Comparison of ENCODE assay signal across 1 cellular context in the genomic region with DNA sequence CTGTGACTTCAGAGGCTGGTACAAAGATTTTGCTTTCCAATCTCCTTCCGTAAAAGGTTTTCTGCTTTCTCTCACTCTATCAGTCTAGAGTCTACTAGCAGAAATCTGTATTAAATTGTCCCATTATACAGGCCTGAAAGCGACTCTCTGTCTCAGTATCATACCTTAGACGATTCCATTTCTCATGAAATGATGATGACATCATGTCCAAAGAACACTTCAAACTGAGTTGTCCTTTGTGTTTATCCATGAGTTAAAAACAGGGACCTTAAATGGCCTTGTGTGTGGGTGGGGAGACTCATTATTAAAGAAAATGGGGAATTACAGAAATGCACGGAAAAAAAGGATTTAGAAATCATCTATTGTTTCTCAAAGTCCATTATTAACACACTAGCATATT.
TF ChIP-seq lines count a peak whose summit lies in the region.

No MANE protein-coding gene starts in this region.

TF ChIP-seq in K562, 482 proteins besides CTCF, POLR2A, EP300 and RAD21 (continued from another document):
- TF ChIP-seq CEBPG (CRISPR knock-in tag; IDR thresholded peaks at IDR 0.05), result no peak
- TF ChIP-seq CEBPG (tag; conservative IDR thresholded peaks at IDR 0.05 in 1 of 2, IDR thresholded peaks at IDR 0.05 in 1 of 2), result 0 out of 4 replicates have a peak, but pooled peaks of 1 of the 2 experiments have one; percentile 35
- TF ChIP-seq, protein P1, sequence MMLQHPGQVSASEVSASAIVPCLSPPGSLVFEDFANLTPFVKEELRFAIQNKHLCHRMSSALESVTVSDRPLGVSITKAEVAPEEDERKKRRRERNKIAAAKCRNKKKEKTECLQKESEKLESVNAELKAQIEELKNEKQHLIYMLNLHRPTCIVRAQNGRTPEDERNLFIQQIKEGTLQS (IDR thresholded peaks at IDR 0.05), result peak; percentile 57
- TF ChIP-seq, protein P1 (CRISPR knock-in tag; conservative IDR thresholded peaks at IDR 0.05), result no peak
- TF ChIP-seq EWSR1 (IDR thresholded peaks at IDR 0.05; ENCODE audit: borderline replicate concordance, low read depth, partially characterized antibody), result no peak
